ENCODE assay signal across 11 cellular contexts in genomic region chr19:1846517-1847205, GRCh38. TPM values are rescaled to one million over a fixed set of nuclear protein-coding genes. Genes with fewer than 3 reads are reported as not detected.
A peak's percentile ranks its signal among the peaks of the same experiment; 100 is the strongest.
DNase-seq lines count a peak whose midpoint lies in the region; ATAC-seq, FAIRE-seq and TF ChIP-seq lines count a peak whose summit lies in the region.
"Had no signal": no experiment of that assay in that cellular context is flagged by ENCODE, and none has a peak within 500 bp of the region (broad histone marks: within the 10 kb centered on the region; RNA-seq: fewer than 3 reads in every experiment).

No MANE protein-coding gene starts in this region.

- no peak for TF ChIP-seq POLR2A in endothelial cell of umbilical vein (IDR thresholded peaks at IDR 0.05; ENCODE audit: low read depth, low read length)

- WGBS in pancreas, 2 donors = 42 to 46% methylated on average over 29 of the region's 29 CpGs

- H3K4me1 ChIP-seq in PC-9 (replicated peaks; ENCODE audit: insufficient read depth) (0 out of 2 replicates have a peak, but pooled peaks cover 11% of the 10 kb centered on the region), endothelial cell of umbilical vein (ENCODE audit: control insufficient read depth, extremely low read depth, insufficient read depth, low read length) (peaks cover 13% of the 10 kb centered on the region), pancreas (peaks cover 17 to 23% (median 19%) of the 10 kb centered on the region in 3 donors)

- H3K27me3 Mint-ChIP-seq in Calu3 (ENCODE audit: unreplicated experiment) = no peaks in the 10 kb centered on the region

- DNase-seq in Calu3 (no peak), PC-9 (no peak), endothelial cell of umbilical vein (ENCODE audit: low read depth, low spot score) (no peak), pancreas (peak in 2 of 6 donors; percentile 28 to 66), substantia nigra (lab: John Stamatoyannopoulos, UW) (no peak)
- DNase-seq: activated CD4-positive, alpha-beta T cell treated with anti-CD3 and anti-CD28 coated beads, Interleukin-2, amount 50 U/mL, for 1 hour; KBM-7 had no signal

- dilution Hi-C loops in endothelial cell of umbilical vein (cut with MboI; ENCODE audit: extremely low pct_ligation_motif_present, low sequenced_read_pairs) = no loop called here

- H3K9me3 ChIP-seq in PC-9 (ENCODE audit: insufficient read depth, low read depth) = no peaks in the 10 kb centered on the region
- H3K9me3 ChIP-seq in endothelial cell of umbilical vein (replicated peaks; ENCODE audit: control insufficient read depth, insufficient read depth, low read length) = no peaks in the 10 kb centered on the region
- no peaks in the 10 kb centered on the region for H3K9me3 ChIP-seq in pancreas
- H3K9me3 ChIP-seq: left lung had no signal

- H3K27me3 ChIP-seq in PC-9 (ENCODE audit: insufficient read depth, low read depth) = no peaks in the 10 kb centered on the region
- H3K27me3 ChIP-seq in endothelial cell of umbilical vein (ENCODE audit: control insufficient read depth in 2 of 2, insufficient read depth in 2 of 2, low read length in 2 of 2) = no peaks in the 10 kb centered on the region
- no peaks in the 10 kb centered on the region for H3K27me3 ChIP-seq in pancreas
- H3K27me3 ChIP-seq: left lung had no signal

- ATAC-seq in pancreas (no peak), HG03280 (IDR thresholded peaks at IDR 0.05; ENCODE audit: unreplicated experiment) (no peak), HG02884 (IDR thresholded peaks at IDR 0.05; ENCODE audit: unreplicated experiment) (no peak), esophagus mucosa (no peak)
- ATAC-seq: left lung had no signal

- H4K20me1 ChIP-seq in PC-9 (ENCODE audit: insufficient read depth) = peaks cover 51% of the 10 kb centered on the region
- H4K20me1 ChIP-seq in endothelial cell of umbilical vein (replicated peaks; ENCODE audit: control insufficient read depth, extremely low read depth, insufficient read depth, low read length) = no peaks in the 10 kb centered on the region

- H3K79me2 ChIP-seq in PC-9 (ENCODE audit: low read depth) (peaks cover 51% of the 10 kb centered on the region), endothelial cell of umbilical vein (ENCODE audit: control insufficient read depth, insufficient read depth, low read length) (peaks cover 62% of the 10 kb centered on the region)

- BruUV-seq in Calu3 (replicated peaks; lab: Mats Ljungman, UMichigan) = no TSS peak
- BruUV-seq in PC-9 (replicated peaks; lab: Mats Ljungman, UMichigan) = TSS peak; percentile 43
- BruUV-seq in endothelial cell of umbilical vein (replicated peaks; lab: Mats Ljungman, UMichigan) = no TSS peak

- peak overlapping the region; percentile 96 for H3K4me3 Mint-ChIP-seq in Calu3 (ENCODE audit: low read depth, unreplicated experiment)

- H3K27ac ChIP-seq in PC-9 (no peak overlapping the region), endothelial cell of umbilical vein (ENCODE audit: insufficient read depth, low read depth, low read length) (peak overlapping the region; percentile 99), pancreas (no peak overlapping the region), substantia nigra (ENCODE audit: low read depth, low read length, poor library complexity, severe bottlenecking) (no peak overlapping the region)

- H3K4me3 ChIP-seq in PC-9 (peak overlapping the region; percentile 73), endothelial cell of umbilical vein (replicated peaks in 1 of 3; ENCODE audit: insufficient read depth in 1 of 3, low read depth in 1 of 3, low read length in 3 of 3) (peak overlapping the region in 2 of 3 experiments; percentile 67 to 76), pancreas (peak overlapping the region in 3 of 4 donors; percentile 98 to 100 (median 100))

- H3K9me2 ChIP-seq in PC-9 (ENCODE audit: insufficient read depth) = no peaks in the 10 kb centered on the region

- H3K9ac ChIP-seq in endothelial cell of umbilical vein (replicated peaks; ENCODE audit: extremely low read depth, insufficient read depth, low read length) = peak overlapping the region; percentile 99

- TF ChIP-seq CTCF in Calu3 (IDR thresholded peaks at IDR 0.05; ENCODE audit: unreplicated experiment) = no peak
- TF ChIP-seq CTCF in PC-9 (conservative IDR thresholded peaks at IDR 0.05) = no peak
- TF ChIP-seq CTCF in endothelial cell of umbilical vein (IDR thresholded peaks at IDR 0.05; ENCODE audit: extremely low read depth in 1 of 2, insufficient read depth in 1 of 2, low read depth in 1 of 2, low read length in 2 of 2) = no peak
- TF ChIP-seq CTCF in pancreas (IDR thresholded peaks at IDR 0.05) = no peak

- H3K4me2 ChIP-seq in PC-9 (peak overlapping the region; percentile 96), endothelial cell of umbilical vein (ENCODE audit: insufficient read depth, low read length) (peak overlapping the region; percentile 81)

- H3K9me1 ChIP-seq in endothelial cell of umbilical vein (replicated peaks; ENCODE audit: control insufficient read depth, extremely low read depth, insufficient read depth, low read length) = no peaks in the 10 kb centered on the region

- peak overlapping the region; percentile 92 for H3K27ac Mint-ChIP-seq in Calu3 (ENCODE audit: unreplicated experiment)

- H3F3A ChIP-seq in PC-9 (ENCODE audit: insufficient read depth, low read depth) = peaks cover 14% of the 10 kb centered on the region; the same call in 1 of the 2 replicates

- no peaks in the 10 kb centered on the region for H3K36me3 ChIP-seq in PC-9 (ENCODE audit: low read depth)
- peaks cover 0 to 2% of the 10 kb centered on the region in 2 experiments for H3K36me3 ChIP-seq in endothelial cell of umbilical vein (ENCODE audit: control insufficient read depth in 2 of 2, extremely low read depth in 1 of 2, insufficient read depth in 2 of 2, low read length in 2 of 2)
- H3K36me3 ChIP-seq in pancreas = no peaks in the 10 kb centered on the region

- H3K4me1 Mint-ChIP-seq in Calu3 (ENCODE audit: low read depth, unreplicated experiment) = peaks cover 8% of the 10 kb centered on the region

- no peak for FAIRE-seq in endothelial cell of umbilical vein (lab: Jason Lieb, UNC)
- FAIRE-seq in pancreas (lab: Jason Lieb, UNC) = no peak

- H2AFZ ChIP-seq in PC-9 = no peak overlapping the region
- no peak overlapping the region for H2AFZ ChIP-seq in endothelial cell of umbilical vein (ENCODE audit: low read depth, low read length)

- CTCF ChIA-PET in Calu3 (lab: Charles Lee) = no interaction called here
- CTCF ChIA-PET in PC-9 (lab: Charles Lee) = interaction anchor here (0.5 kb wide), 1 partner anchor 21 kb away, joined by 16 read pairs; no protein-coding TSS in a partner anchor
- CTCF ChIA-PET in endothelial cell of umbilical vein (lab: Charles Lee) = interaction anchor here (1.1 to 2.3 kb wide), 3 partner anchors 9 to 20 kb away, joined by 3 to 10 read pairs (median 4); no protein-coding TSS in a partner anchor

- no peaks in the 10 kb centered on the region for H3K9me3 Mint-ChIP-seq in Calu3 (ENCODE audit: low read depth, unreplicated experiment)

- POLR2A ChIA-PET in PC-9 (lab: Charles Lee; ENCODE audit: unreplicated experiment) (no interaction called here), endothelial cell of umbilical vein (lab: Charles Lee) (no interaction called here)

- intact Hi-C loops in Calu3 (cut with micrococcal nuclease; ENCODE audit: unreplicated experiment) (no loop called here), PC-9 (cut with micrococcal nuclease; ENCODE audit: unreplicated experiment) (no loop called here), endothelial cell of umbilical vein (cut with micrococcal nuclease) (loop anchor here (1.0 kb wide), 1 partner anchor 17 kb away; the partner anchor contains the start of gene KLF16), pancreas (cut with DNase I) (no loop called here)

- peaks cover 41% of the 10 kb centered on the region for H3K36me3 Mint-ChIP-seq in Calu3 (ENCODE audit: insufficient read depth, unreplicated experiment)

RNA-seq across cellular contexts. Expression of gene REXO1, which starts 1.6 kb away (rescaled TPM):
- total RNA-seq in Calu3 (2022) = 34.1 and 39.5 TPM in 2 replicates
- total RNA-seq in PC-9 (2021) = 25.6 and 25.8 TPM in 2 replicates
- total RNA-seq in endothelial cell of umbilical vein = 41.1 and 44.6 TPM in 2 replicates
- 56.9 and 88.8 TPM in 2 replicates for polyA plus RNA-seq in endothelial cell of umbilical vein
- polyA plus RNA-seq in endothelial cell of umbilical vein (2011; cell fraction: cytosol; rRNA removed) = 18.9 and 26.1 TPM in 2 replicates
- 112 and 117 TPM in 2 replicates for polyA plus RNA-seq in endothelial cell of umbilical vein (2011; cell fraction: nucleus; rRNA removed)
- 23.1 and 32.6 TPM in 2 replicates for polyA plus RNA-seq in endothelial cell of umbilical vein (2012)
- 13.5 and 14.6 TPM in 2 replicates for polyA minus RNA-seq in endothelial cell of umbilical vein
- 18.6 TPM for polyA minus RNA-seq in endothelial cell of umbilical vein (2011; cell fraction: cytosol; rRNA and poly(A)+ RNA removed)
- polyA minus RNA-seq in endothelial cell of umbilical vein (2011; cell fraction: nucleus; rRNA and poly(A)+ RNA removed) = 13.1 and 32.2 TPM in 2 replicates
- 10 to 100 TPM; 10.5 to 16.6 (median 15.1) TPM for total RNA-seq in pancreas
- 10 to 100 TPM; 29.5 to 42.2 TPM for polyA plus RNA-seq in pancreas
- total RNA-seq in esophagus mucosa = 16.9 TPM

RNA-seq across cellular contexts. Expression of gene KLF16, which starts 16.7 kb away (rescaled TPM):
- total RNA-seq in Calu3 (2022) = 32.3 and 39.0 TPM in 2 replicates
- total RNA-seq in PC-9 (2021) = 26.7 and 41.2 TPM in 2 replicates
- 36.6 and 38.0 TPM in 2 replicates for total RNA-seq in endothelial cell of umbilical vein
- 11.6 and 22.6 TPM in 2 replicates for polyA plus RNA-seq in endothelial cell of umbilical vein
- 6.0 and 10.4 TPM in 2 replicates for polyA plus RNA-seq in endothelial cell of umbilical vein (2011; cell fraction: cytosol; rRNA removed)
- polyA plus RNA-seq in endothelial cell of umbilical vein (2011; cell fraction: nucleus; rRNA removed) = 4.4 and 4.6 TPM in 2 replicates
- 12.1 and 19.5 TPM in 2 replicates for polyA plus RNA-seq in endothelial cell of umbilical vein (2012)
- polyA minus RNA-seq in endothelial cell of umbilical vein = 3.1 and 3.2 TPM in 2 replicates
- polyA minus RNA-seq in endothelial cell of umbilical vein (2011; cell fraction: cytosol; rRNA and poly(A)+ RNA removed) = 19.7 TPM
- 2.0 and 3.2 TPM in 2 replicates for polyA minus RNA-seq in endothelial cell of umbilical vein (2011; cell fraction: nucleus; rRNA and poly(A)+ RNA removed)
- total RNA-seq in pancreas = 10 to 100 TPM in 1 of 6 donors, 1 to 10 TPM in 5; 4.3 to 10.4 (median 7.9) TPM
- 1 to 10 TPM; 5.1 to 8.2 TPM for polyA plus RNA-seq in pancreas
- 23.4 TPM for total RNA-seq in esophagus mucosa

RNA-seq across cellular contexts. Expression of gene ATP8B3, which starts 34.6 kb away (rescaled TPM):
- total RNA-seq in Calu3 (2022) (5.9 and 6.7 TPM in 2 replicates), PC-9 (2021) (8.3 and 9.0 TPM in 2 replicates), endothelial cell of umbilical vein (5.1 and 7.3 TPM in 2 replicates), pancreas (1 to 10 TPM in 1 of 6 donors, under 1 TPM in 5; 0.32 to 1.1 (median 0.52) TPM), esophagus mucosa (1.8 TPM)
- polyA plus RNA-seq in endothelial cell of umbilical vein (1.1 and 1.4 TPM in 2 replicates), pancreas (under 1 TPM; 0.56 to 0.95 TPM)
- 0.97 and 1.1 TPM in 2 replicates for polyA plus RNA-seq in endothelial cell of umbilical vein (2011; cell fraction: cytosol; rRNA removed)
- 3.6 and 4.2 TPM in 2 replicates for polyA plus RNA-seq in endothelial cell of umbilical vein (2011; cell fraction: nucleus; rRNA removed)
- 0.91 and 1.3 TPM in 2 replicates for polyA plus RNA-seq in endothelial cell of umbilical vein (2012)
- polyA minus RNA-seq in endothelial cell of umbilical vein = 1.9 and 2.6 TPM in 2 replicates
- 6.5 TPM for polyA minus RNA-seq in endothelial cell of umbilical vein (2011; cell fraction: cytosol; rRNA and poly(A)+ RNA removed)
- polyA minus RNA-seq in endothelial cell of umbilical vein (2011; cell fraction: nucleus; rRNA and poly(A)+ RNA removed) = 0.63 and 0.72 TPM in 2 replicates

RNA-seq across cellular contexts. Expression of gene ABHD17A, which starts 38.6 kb away (rescaled TPM):
- total RNA-seq in Calu3 (2022) = 35.2 and 36.9 TPM in 2 replicates
- total RNA-seq in PC-9 (2021) = 33.0 and 35.9 TPM in 2 replicates
- total RNA-seq in endothelial cell of umbilical vein = 89.8 and 97.0 TPM in 2 replicates
- 143 and 179 TPM in 2 replicates for polyA plus RNA-seq in endothelial cell of umbilical vein
- polyA plus RNA-seq in endothelial cell of umbilical vein (2011; cell fraction: cytosol; rRNA removed) = 38.4 and 71.7 TPM in 2 replicates
- 76.9 and 77.9 TPM in 2 replicates for polyA plus RNA-seq in endothelial cell of umbilical vein (2011; cell fraction: nucleus; rRNA removed)
- polyA plus RNA-seq in endothelial cell of umbilical vein (2012) = 29.4 and 57.3 TPM in 2 replicates
- 41.1 and 52.8 TPM in 2 replicates for polyA minus RNA-seq in endothelial cell of umbilical vein
- polyA minus RNA-seq in endothelial cell of umbilical vein (2011; cell fraction: cytosol; rRNA and poly(A)+ RNA removed) = 28.8 TPM
- polyA minus RNA-seq in endothelial cell of umbilical vein (2011; cell fraction: nucleus; rRNA and poly(A)+ RNA removed) = 11.6 and 18.8 TPM in 2 replicates
- 10 to 100 TPM; 21.1 to 30.8 (median 24.4) TPM for total RNA-seq in pancreas
- 10 to 100 TPM; 62.4 to 71.0 TPM for polyA plus RNA-seq in pancreas
- total RNA-seq in esophagus mucosa = 50.9 TPM

RNA-seq across cellular contexts. Expression of gene ADAT3, which starts 58.5 kb away (rescaled TPM):
- total RNA-seq in Calu3 (2022) (6.7 TPM in 2 replicates), PC-9 (2021) (7.8 and 10.1 TPM in 2 replicates), endothelial cell of umbilical vein (8.0 and 11.7 TPM in 2 replicates), pancreas (1 to 10 TPM; 2.0 to 6.5 (median 4.5) TPM), esophagus mucosa (5.5 TPM)
- polyA plus RNA-seq in endothelial cell of umbilical vein (5.7 and 8.6 TPM in 2 replicates), pancreas (10 to 100 TPM in 1 of 2 donors, 1 to 10 TPM in 1; 5.2 to 10.1 TPM)
- polyA plus RNA-seq in endothelial cell of umbilical vein (2011; cell fraction: cytosol; rRNA removed) = 1.1 and 2.6 TPM in 2 replicates
- polyA plus RNA-seq in endothelial cell of umbilical vein (2011; cell fraction: nucleus; rRNA removed) = 3.4 and 3.8 TPM in 2 replicates
- 1.7 and 2.9 TPM in 2 replicates for polyA plus RNA-seq in endothelial cell of umbilical vein (2012)
- polyA minus RNA-seq in endothelial cell of umbilical vein = 2.0 and 3.3 TPM in 2 replicates
- polyA minus RNA-seq in endothelial cell of umbilical vein (2011; cell fraction: cytosol; rRNA and poly(A)+ RNA removed) = 5.0 TPM
- polyA minus RNA-seq in endothelial cell of umbilical vein (2011; cell fraction: nucleus; rRNA and poly(A)+ RNA removed) = 2.8 and 7.1 TPM in 2 replicates
